ENCODE assay signal across 14 cellular contexts in the genomic region with DNA sequence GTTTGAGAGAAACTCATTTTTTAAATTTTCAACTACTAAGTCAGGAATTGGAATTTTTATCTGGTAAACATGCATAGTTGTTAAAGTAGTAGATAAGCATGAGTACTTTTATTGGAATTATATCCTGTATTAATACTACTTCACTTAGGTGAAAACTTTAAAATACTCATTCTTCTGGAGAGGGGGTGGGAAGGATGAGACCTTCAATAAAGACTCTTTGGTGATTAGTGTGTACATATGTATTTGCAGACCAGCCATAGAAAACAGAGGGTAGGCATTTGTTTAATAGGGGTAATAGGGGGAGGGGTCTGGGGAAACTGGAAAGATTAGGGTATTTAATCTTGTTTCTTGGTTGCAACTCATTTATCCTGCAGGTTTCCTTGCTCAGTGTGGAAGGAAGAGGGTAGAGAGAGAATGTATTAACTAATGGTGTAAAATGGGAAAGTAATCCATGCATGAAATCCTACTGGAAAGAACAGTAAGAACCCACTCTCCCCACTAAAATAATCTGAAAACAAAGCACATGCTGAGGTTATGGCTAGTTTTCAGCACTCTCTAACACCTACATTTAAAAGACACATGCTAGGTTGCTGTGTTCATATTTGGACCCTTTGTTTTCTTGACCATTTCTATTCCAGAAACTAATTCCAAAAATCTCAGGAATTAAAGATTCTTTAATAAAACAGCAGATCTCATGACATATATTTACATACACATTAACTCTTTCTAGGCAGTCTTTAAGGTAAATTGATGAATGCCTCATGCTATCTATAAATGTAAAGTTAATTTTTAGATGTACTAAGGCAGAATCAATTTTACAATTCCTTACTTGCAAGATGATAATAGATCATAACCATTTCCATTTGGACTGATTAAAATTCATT. TPM values are rescaled to one million over a fixed set of nuclear protein-coding genes. Genes with fewer than 3 reads are reported as not detected.
A peak's percentile ranks its signal among the peaks of the same experiment; 100 is the strongest.
DNase-seq lines count a peak whose midpoint lies in the region; ATAC-seq, FAIRE-seq and TF ChIP-seq lines count a peak whose summit lies in the region.
"Had no signal": no experiment of that assay in that cellular context is flagged by ENCODE, and none has a peak within 500 bp of the region (broad histone marks: within the 10 kb centered on the region; RNA-seq: fewer than 3 reads in every experiment).

No MANE protein-coding gene starts in this region.

- peak; percentile 21 for FAIRE-seq in RCC 7860 (lab: Jason Lieb, UNC)

- intact Hi-C loops in left colon (cut with DNase I, micrococcal nuclease): no loop called here

- H3K27me3 Mint-ChIP-seq in activated T-helper 17 cell treated with anti-CD3 and anti-CD28 coated beads, Interleukin-2, amount 50 U/mL, for 72 hours: peaks cover 54% of the 10 kb centered on the region

- H3K4me1 Mint-ChIP-seq in activated T-helper 17 cell treated with anti-CD3 and anti-CD28 coated beads, Interleukin-2, amount 50 U/mL, for 72 hours: no peaks in the 10 kb centered on the region

- H3K4me3 ChIP-seq in HL-60 (replicated peaks; ENCODE audit: insufficient read depth, low read length) (peak overlapping the region; percentile 13), iPS-18c (ENCODE audit: insufficient read depth, low read depth, low read length) (peak overlapping the region; percentile 10; the same call in 1 of the 2 replicates)
- H3K4me3 ChIP-seq: thoracic aorta had no signal

- no peak for TF ChIP-seq CTCF in HL-60 (IDR thresholded peaks at IDR 0.05; ENCODE audit: insufficient read depth, low read length)

- peak; percentile 82 for DNase-seq in DMS114 treated with DMSO at 0.1 percent for 48 hours (lab: John Stamatoyannopoulos, UW; ENCODE audit: unreplicated experiment)
- DNase-seq in HL-60 (ENCODE audit: low read depth in 1 of 2, low spot score in 1 of 2): no peak
- no peak for DNase-seq in RCC 7860 (ENCODE audit: low spot score)
- DNase-seq in activated gamma-delta T cell (lab: John Stamatoyannopoulos, UW): no peak
- no peak for DNase-seq in left colon
- DNase-seq: activated CD4-positive, alpha-beta memory T cell treated with anti-CD3 and anti-CD28 coated beads, Interleukin-2, amount 10 ng/mL, durations not matched to agents 7 days and 5 days; activated naive CD4-positive, alpha-beta T cell treated with anti-CD3 and anti-CD28 coated beads, Interleukin-2, amount 50 U/mL, for 16 hours; cerebellar nuclear complex; NK-92 treated with Interleukin-12 subunit alpha and Interleukin-12 subunit beta, amount 100 ng/mL, for 24 hours had no signal

- H3K27me3 ChIP-seq in HL-60 (ENCODE audit: insufficient read depth, poor library complexity, severe bottlenecking): no peaks in the 10 kb centered on the region

- H3K36me3 Mint-ChIP-seq in activated T-helper 17 cell treated with anti-CD3 and anti-CD28 coated beads, Interleukin-2, amount 50 U/mL, for 72 hours (ENCODE audit: low read depth): peaks cover 5% of the 10 kb centered on the region

- H3K9me3 Mint-ChIP-seq in activated T-helper 17 cell treated with anti-CD3 and anti-CD28 coated beads, Interleukin-2, amount 50 U/mL, for 72 hours: no peaks in the 10 kb centered on the region
- H3K9me3 Mint-ChIP-seq: activated CD4-positive, alpha-beta memory T cell treated with anti-CD3 and anti-CD28 coated beads, Interleukin-2, amount 10 ng/mL, durations not matched to agents 7 days and 5 days had no signal

- no peak overlapping the region for H3K27ac Mint-ChIP-seq in activated T-helper 17 cell treated with anti-CD3 and anti-CD28 coated beads, Interleukin-2, amount 50 U/mL, for 72 hours
- H3K27ac Mint-ChIP-seq: activated CD4-positive, alpha-beta memory T cell treated with anti-CD3 and anti-CD28 coated beads, Interleukin-2, amount 10 ng/mL, durations not matched to agents 7 days and 5 days had no signal

- H3K27ac ChIP-seq in HL-60 (replicated peaks): peak overlapping the region; percentile 96
- H3K27ac ChIP-seq: thoracic aorta had no signal

- no peak for ATAC-seq in left colon
- no peak for ATAC-seq in activated T-helper 17 cell treated with anti-CD3 and anti-CD28 coated beads, Interleukin-2, amount 50 U/mL, for 72 hours (replicated peaks)
- no peak for ATAC-seq in HG02884 (IDR thresholded peaks at IDR 0.05; ENCODE audit: unreplicated experiment)
- ATAC-seq: esophagus mucosa had no signal

- no peaks in the 10 kb centered on the region for H3K9me3 ChIP-seq in iPS-18c (ENCODE audit: control insufficient read depth, insufficient read depth, low read length)
- H3K9me3 ChIP-seq: thoracic aorta had no signal

- no peak overlapping the region for H3K4me3 Mint-ChIP-seq in activated T-helper 17 cell treated with anti-CD3 and anti-CD28 coated beads, Interleukin-2, amount 50 U/mL, for 72 hours
- H3K4me3 Mint-ChIP-seq: activated CD4-positive, alpha-beta memory T cell treated with anti-CD3 and anti-CD28 coated beads, Interleukin-2, amount 10 ng/mL, durations not matched to agents 7 days and 5 days had no signal

RNA-seq across cellular contexts. Expression of a gene that starts 6.2 kb away (rescaled TPM):
- under 1 TPM in 1 of 2 donors, not detected in 1; 0.53 TPM for total RNA-seq in left colon
- under 1 TPM; 0.42 to 0.67 TPM for total RNA-seq in activated T-helper 17 cell treated with anti-CD3 and anti-CD28 coated beads, Interleukin-2, amount 50 U/mL, for 72 hours

RNA-seq across cellular contexts. Expression of a gene that starts 55.3 kb away (rescaled TPM):
- total RNA-seq in left colon: 10 to 100 TPM; 60.6 to 63.9 TPM
- total RNA-seq in activated T-helper 17 cell treated with anti-CD3 and anti-CD28 coated beads, Interleukin-2, amount 50 U/mL, for 72 hours: 100 to 1,000 TPM; 116 to 127 TPM
